In genomic region chr2:41546031-41546430, GRCh38 we compare ENCODE assay signal across 7 cellular contexts.
"Had no signal": no experiment of that assay in that cellular context is flagged by ENCODE, and none has a peak within 500 bp of the region (broad histone marks: within the 10 kb centered on the region; RNA-seq: fewer than 3 reads in every experiment).

No MANE protein-coding gene starts in this region.

- H3K27me3 Mint-ChIP-seq: IgD-negative memory B cell had no signal

- H3K4me1 Mint-ChIP-seq: IgD-negative memory B cell had no signal

- H3K27ac ChIP-seq: HL-60 had no signal

- H3K27ac Mint-ChIP-seq: IgD-negative memory B cell had no signal

- H3K4me3 ChIP-seq: K562 had no signal

- H3K4me3 Mint-ChIP-seq: IgD-negative memory B cell had no signal

- ATAC-seq: HepG2, K562 had no signal

- DNase-seq: IMR-90, KBM-7, KG1 had no signal

- H3K36me3 Mint-ChIP-seq: IgD-negative memory B cell had no signal
